ENCODE assay signal across 13 cellular contexts in genomic region chr1:89622895-89623294, GRCh38. TPM values are rescaled to one million over a fixed set of nuclear protein-coding genes. Genes with fewer than 3 reads are reported as not detected.
A peak's percentile ranks its signal among the peaks of the same experiment; 100 is the strongest.
DNase-seq lines count a peak whose midpoint lies in the region; ATAC-seq and TF ChIP-seq lines count a peak whose summit lies in the region.
"Had no signal": no experiment of that assay in that cellular context is flagged by ENCODE, and none has a peak within 500 bp of the region (broad histone marks: within the 10 kb centered on the region; RNA-seq: fewer than 3 reads in every experiment).

No MANE protein-coding gene starts in this region.

- intact Hi-C loops in naive thymus-derived CD4-positive, alpha-beta T cell (cut with micrococcal nuclease) = loop anchor here in 1 of 2 donors (1.0 kb wide), 5 partner anchors 9 to 140 kb away; no protein-coding TSS in a partner anchor

- TF ChIP-seq POLR2A in NB4 (IDR thresholded peaks at IDR 0.05; ENCODE audit: extremely low read depth, insufficient read length) = no peak

- CTCF ChIA-PET in naive thymus-derived CD4-positive, alpha-beta T cell (lab: Charles Lee) = interaction anchor here (0.5 to 6.5 kb wide), 22 partner anchors 8 to 366 kb away, joined by 3 to 86 read pairs (median 4); partner anchors contain the start of gene LRRC8B

- no peak overlapping the region for H3K4me3 ChIP-seq in NB4 (ENCODE audit: low read depth, low read length)
- H3K4me3 ChIP-seq in naive thymus-derived CD4-positive, alpha-beta T cell (ENCODE audit: low read length) = no peak overlapping the region
- H3K4me3 ChIP-seq: A549 had no signal

- no peaks in the 10 kb centered on the region for H3K36me3 ChIP-seq in naive thymus-derived CD4-positive, alpha-beta T cell (ENCODE audit: control insufficient read depth in 2 of 3, insufficient read depth in 3 of 3, low read length in 3 of 3)

- H3K9me3 ChIP-seq in naive thymus-derived CD4-positive, alpha-beta T cell (ENCODE audit: control insufficient read depth in 2 of 3, low read length in 3 of 3) = peaks cover 0 to 2% (median 0%) of the 10 kb centered on the region in 3 experiments
- H3K9me3 ChIP-seq: A549 had no signal

- H3K27me3 Mint-ChIP-seq in central memory CD8-positive, alpha-beta T cell = no peaks in the 10 kb centered on the region
- no peaks in the 10 kb centered on the region for H3K27me3 Mint-ChIP-seq in naive thymus-derived CD4-positive, alpha-beta T cell
- H3K27me3 Mint-ChIP-seq: activated B cell treated with CpG ODN at 0.5 μM for 24 hours had no signal

- POLR2A ChIA-PET in naive thymus-derived CD4-positive, alpha-beta T cell (lab: Charles Lee) = interaction anchor here (0.9 to 26.8 kb wide), 8 partner anchors 9 to 632 kb away, joined by 4 to 834 read pairs (median 6); partner anchors contain the start of genes LRRC8B and LRRC8C

- no peak overlapping the region for H3K27ac Mint-ChIP-seq in central memory CD8-positive, alpha-beta T cell (ENCODE audit: low read depth)
- H3K27ac Mint-ChIP-seq in naive thymus-derived CD4-positive, alpha-beta T cell = peak overlapping the region in 8 of 9 donors; percentile 35 to 98 (median 78)
- H3K27ac Mint-ChIP-seq: activated B cell treated with CpG ODN at 0.5 μM for 24 hours had no signal

- no peak for TF ChIP-seq CTCF in NB4 (IDR thresholded peaks at IDR 0.05; ENCODE audit: low read depth, low read length)

- H3K27ac ChIP-seq in naive thymus-derived CD4-positive, alpha-beta T cell (ENCODE audit: low read depth, low read length) = no peak overlapping the region
- H3K27ac ChIP-seq: A549 had no signal

- H3K4me1 ChIP-seq in naive thymus-derived CD4-positive, alpha-beta T cell (ENCODE audit: control insufficient read depth in 2 of 2, insufficient read depth in 2 of 2, low read length in 2 of 2) = peaks cover 9 to 22% of the 10 kb centered on the region in 2 donors
- H3K4me1 ChIP-seq: A549 had no signal

- no peaks in the 10 kb centered on the region for H3K27me3 ChIP-seq in naive thymus-derived CD4-positive, alpha-beta T cell (ENCODE audit: control insufficient read depth in 2 of 2, insufficient read depth in 2 of 2, low read length in 2 of 2)

- H3K9me3 Mint-ChIP-seq in central memory CD8-positive, alpha-beta T cell = no peaks in the 10 kb centered on the region
- peaks cover 0 to 7% (median 5%) of the 10 kb centered on the region in 11 donors for H3K9me3 Mint-ChIP-seq in naive thymus-derived CD4-positive, alpha-beta T cell
- H3K9me3 Mint-ChIP-seq: activated B cell treated with CpG ODN at 0.5 μM for 24 hours had no signal

- peaks cover 21% of the 10 kb centered on the region for H3K4me1 Mint-ChIP-seq in central memory CD8-positive, alpha-beta T cell
- H3K4me1 Mint-ChIP-seq in naive thymus-derived CD4-positive, alpha-beta T cell = peaks cover 15 to 78% (median 61%) of the 10 kb centered on the region in 7 donors

- no peak overlapping the region for H3K4me3 Mint-ChIP-seq in central memory CD8-positive, alpha-beta T cell
- peak overlapping the region in 3 of 10 donors; percentile 16 to 54 (median 31) for H3K4me3 Mint-ChIP-seq in naive thymus-derived CD4-positive, alpha-beta T cell
- H3K4me3 Mint-ChIP-seq: activated B cell treated with CpG ODN at 0.5 μM for 24 hours had no signal

- peak; percentile 44 for ATAC-seq in central memory CD8-positive, alpha-beta T cell (replicated peaks; ENCODE audit: extremely low read depth, poor library complexity, severe bottlenecking)
- ATAC-seq in naive thymus-derived CD4-positive, alpha-beta T cell = peak; percentile 71
- ATAC-seq: A549 had no signal

- DNase-seq in NCI-H82 (lab: John Stamatoyannopoulos, UW) (peak; percentile 9), NCI-H82 treated with DMSO at 0.1 percent for 48 hours (lab: John Stamatoyannopoulos, UW; ENCODE audit: unreplicated experiment) (no peak), NB4 (ENCODE audit: low read depth) (peak; percentile 26), NCI-H2171 (lab: John Stamatoyannopoulos, UW) (no peak), globus pallidus (ENCODE audit: low spot score) (no peak), foreskin melanocyte (no peak)
- DNase-seq in central memory CD8-positive, alpha-beta T cell (ENCODE audit: low spot score in 2 of 2) = no peak
- DNase-seq in naive thymus-derived CD4-positive, alpha-beta T cell = peak in 5 of 9 donors; percentile 29 to 58 (median 39)
- DNase-seq: activated B cell treated with CpG ODN at 0.5 μM for 24 hours, hippocampal formation, NCI-H2171 treated with DMSO at 0.1 percent for 48 hours, Right ventricle myocardium superior had no signal

- H3K36me3 Mint-ChIP-seq in central memory CD8-positive, alpha-beta T cell (ENCODE audit: insufficient read depth) = peaks cover 9% of the 10 kb centered on the region
- peaks cover 9 to 50% (median 28%) of the 10 kb centered on the region in 5 donors for H3K36me3 Mint-ChIP-seq in naive thymus-derived CD4-positive, alpha-beta T cell

RNA-seq across cellular contexts. Expression of gene LRRC8C, which starts 10.0 kb away (rescaled TPM):
- 10 to 100 TPM; 27.1 to 50.5 (median 46.6) TPM for total RNA-seq in naive thymus-derived CD4-positive, alpha-beta T cell
- polyA plus RNA-seq in naive thymus-derived CD4-positive, alpha-beta T cell = 10 to 100 TPM; 14.3 to 16.6 TPM

Comparison
In these comparisons a context has a peak if more than half of its experiments do, and no peak if none do; other contexts are left out.
1. DNase-seq: peak in NCI-H82 (single experiment), NB4 (single experiment) and naive thymus-derived CD4-positive, alpha-beta T cell (5 of 9); none in NCI-H82 treated with DMSO at 0.1 percent for 48 hours (single experiment), central memory CD8-positive, alpha-beta T cell (0 of 2), NCI-H2171 (single experiment), globus pallidus (single experiment) and foreskin melanocyte (single experiment).